ENCODE assay signal across 29 cellular contexts in the genomic region with DNA sequence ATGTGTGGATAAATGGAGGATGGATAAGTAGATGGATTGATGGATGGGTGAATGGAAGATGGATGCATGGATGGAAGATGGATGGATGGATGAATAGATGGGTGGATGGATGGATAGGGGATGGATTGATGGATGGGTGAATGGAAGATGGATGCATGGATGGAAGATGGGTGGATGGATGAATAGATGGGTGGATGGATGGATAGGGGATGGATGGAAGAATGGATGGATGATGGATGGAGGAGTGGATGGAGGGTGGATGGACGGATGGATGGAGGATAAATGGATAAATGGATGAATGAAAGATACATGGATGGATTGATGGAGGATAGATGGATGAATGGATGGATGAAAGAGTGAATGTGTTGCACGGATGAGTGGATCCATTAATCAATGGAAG.
"Had no signal": no experiment of that assay in that cellular context is flagged by ENCODE, and none has a peak within 500 bp of the region (broad histone marks: within the 10 kb centered on the region; RNA-seq: fewer than 3 reads in every experiment).

No MANE protein-coding gene starts in this region.

- H3K36me3 ChIP-seq: left ventricle myocardium inferior, neural progenitor cell, neutrophil, right atrium auricular region, thyroid gland, transverse colon, upper lobe of right lung, uterus had no signal

- H3K9me3 ChIP-seq: left ventricle myocardium inferior, neutrophil, right atrium auricular region, testis, thyroid gland, transverse colon, upper lobe of right lung, uterus had no signal

- H3K79me2 ChIP-seq: hepatocyte, parathyroid adenoma had no signal

- H3K9me3 Mint-ChIP-seq: mesothelial cell of epicardium, natural killer cell, neural progenitor cell had no signal

- H3K27ac Mint-ChIP-seq: mesothelial cell of epicardium; natural killer cell; nephron progenitor cell; neural progenitor cell; progenitor cell of endocrine pancreas; stimulated activated memory B cell treated with anti-CD40 and anti-IgM and Interleukin-4, amounts not matched to agents 10 μg/mL and 1 μg/mL and 100 μg/mL, for 72 hours; stimulated activated naive CD8-positive, alpha-beta T cell treated with anti-CD3 and anti-CD28 coated beads, Interleukin-15, amount 100 ng/mL, for 72 hours had no signal

- H3K36me3 Mint-ChIP-seq: mesothelial cell of epicardium; naive B cell; natural killer cell; neural progenitor cell; stimulated activated memory B cell treated with anti-CD40 and anti-IgM and Interleukin-4, amounts not matched to agents 10 μg/mL and 1 μg/mL and 100 μg/mL, for 72 hours had no signal

- H3K27me3 Mint-ChIP-seq: stimulated activated memory B cell treated with anti-CD40 and anti-IgM and Interleukin-4, amounts not matched to agents 10 μg/mL and 1 μg/mL and 100 μg/mL, for 72 hours; stimulated activated naive CD8-positive, alpha-beta T cell treated with anti-CD3 and anti-CD28 coated beads, Interleukin-15, amount 100 ng/mL, for 72 hours had no signal

- H2AFZ ChIP-seq: hepatocyte, neural progenitor cell, parathyroid adenoma had no signal

- H3K27ac ChIP-seq: hepatocyte, left ventricle myocardium inferior, neural progenitor cell, neutrophil, parathyroid adenoma, right atrium auricular region, skin epidermis, testis, thyroid gland, transverse colon, upper lobe of right lung, uterus had no signal

- DNase-seq: islet precursor cell; left ventricle myocardium inferior; mesendoderm; naive B cell; natural killer cell; nephron progenitor cell; occipital lobe; stimulated activated CD4-positive, alpha-beta T cell treated with anti-CD3 and anti-CD28 coated beads, Interleukin-12 subunit alpha, Interleukin-12 subunit beta, amount 100 ng/mL, for 4 hours; stimulated activated CD4-positive, alpha-beta T cell treated with anti-CD3 and anti-CD28 coated beads, Interleukin-2, amount 100 ng/mL, for 48 hours; stimulated activated CD4-positive, alpha-beta T cell treated with anti-CD3 and anti-CD28 coated beads, Interleukin-4, amount 100 ng/mL, for 4 hours; stimulated activated CD8-positive, alpha-beta memory T cell treated with anti-CD3 and anti-CD28 coated beads, Interleukin-4, amount 100 ng/mL, for 48 hours; stimulated activated naive CD4-positive, alpha-beta T cell treated with Interleukin-2 at 50 U/mL for 16 hours; stimulated activated naive CD8-positive, alpha-beta T cell treated with anti-CD3 and anti-CD28 coated beads, Interleukin-15, amount 100 ng/mL, for 72 hours; testis; thyroid gland; transverse colon; upper lobe of right lung; uterus had no signal

- H3K27me3 ChIP-seq: right atrium auricular region, testis, thyroid gland, transverse colon, upper lobe of right lung, uterus had no signal

- H3K4me1 ChIP-seq: uterus had no signal

- H3K9ac ChIP-seq: neural progenitor cell, parathyroid adenoma had no signal

- H3K4me2 ChIP-seq: hepatocyte, neural progenitor cell had no signal

- ATAC-seq: natural killer cell; sciatic nerve; stimulated activated memory B cell treated with anti-CD40 and anti-IgM and Interleukin-4, amounts not matched to agents 10 μg/mL and 1 μg/mL and 100 μg/mL, for 72 hours; stimulated activated naive CD8-positive, alpha-beta T cell treated with anti-CD3 and anti-CD28 coated beads, Interleukin-15, amount 100 ng/mL, for 72 hours; upper lobe of right lung had no signal

- H3K4me3 ChIP-seq: hepatocyte, left ventricle myocardium inferior, lung, neural progenitor cell, right atrium auricular region, skin epidermis, testis, thyroid gland, transverse colon, upper lobe of right lung, uterus had no signal

- H3K4me3 Mint-ChIP-seq: mesothelial cell of epicardium; natural killer cell; nephron progenitor cell; neural progenitor cell; stimulated activated memory B cell treated with anti-CD40 and anti-IgM and Interleukin-4, amounts not matched to agents 10 μg/mL and 1 μg/mL and 100 μg/mL, for 72 hours; stimulated activated naive CD8-positive, alpha-beta T cell treated with anti-CD3 and anti-CD28 coated beads, Interleukin-15, amount 100 ng/mL, for 72 hours had no signal
